15 cellular contexts compared by ENCODE assay signal in the genomic region with DNA sequence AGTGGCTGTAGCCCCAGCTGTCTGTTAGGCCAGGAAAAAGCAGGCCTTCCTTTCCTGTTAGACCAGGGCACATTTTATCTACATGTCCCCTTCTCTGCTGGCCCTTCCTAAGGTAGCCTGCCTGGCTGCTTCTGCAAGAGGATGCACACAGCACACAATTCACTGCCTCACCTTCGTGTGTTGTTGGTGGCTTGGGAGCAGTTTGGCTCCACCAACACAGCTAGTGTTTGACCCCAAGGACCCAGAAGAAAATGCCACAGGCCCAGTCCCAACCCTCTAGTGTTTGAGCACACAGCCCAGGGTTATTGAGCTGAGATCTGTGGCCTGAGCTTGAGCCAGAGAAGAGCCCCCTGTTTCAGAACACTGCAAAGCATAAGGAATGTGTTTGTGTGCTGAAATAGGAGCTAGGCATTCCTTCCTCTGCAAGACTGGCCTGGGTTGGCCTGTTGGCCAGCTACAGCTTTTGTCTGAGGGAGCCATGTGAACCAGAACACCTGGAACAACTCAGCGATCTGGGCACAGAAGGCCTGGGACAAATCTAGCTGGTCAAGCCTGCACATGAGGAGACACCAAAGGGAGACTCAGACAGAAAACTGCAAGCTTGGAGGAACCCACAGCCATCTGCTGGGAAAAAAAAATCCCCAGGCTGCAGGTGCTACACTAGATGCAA. TPM values are rescaled to one million over a fixed set of nuclear protein-coding genes. Genes with fewer than 3 reads are reported as not detected.
A peak's percentile ranks its signal among the peaks of the same experiment; 100 is the strongest.
DNase-seq lines count a peak whose midpoint lies in the region; ATAC-seq and TF ChIP-seq lines count a peak whose summit lies in the region.
"Had no signal": no experiment of that assay in that cellular context is flagged by ENCODE, and none has a peak within 500 bp of the region (broad histone marks: within the 10 kb centered on the region; RNA-seq: fewer than 3 reads in every experiment).

No MANE protein-coding gene starts in this region.

- no peak for ATAC-seq in heart left ventricle

- peak overlapping the region; percentile 26 for H2AFZ ChIP-seq in neuronal stem cell (ENCODE audit: low read length)
- H2AFZ ChIP-seq: PC-9 had no signal

- no peak overlapping the region for H3K4me3 ChIP-seq in heart left ventricle
- H3K4me3 ChIP-seq in iPS-18a (ENCODE audit: low read length) = peak overlapping the region; percentile 22
- H3K4me3 ChIP-seq in neuronal stem cell (ENCODE audit: low read length in 2 of 2) = no peak overlapping the region
- H3K4me3 ChIP-seq: PC-9 had no signal

- 33 to 80% (median 58%) methylated on average over 1 to 2 of the region's 2 CpGs for WGBS in heart left ventricle, 4 donors
- no CpG with 5 or more reads among the region's 2 CpGs for WGBS in neuronal stem cell (ENCODE audit: extremely low coverage in 2 of 2, insufficient read length in 2 of 2, insufficient replicate concordance in 1 of 2), 2 donors

- no peak overlapping the region for H4K8ac ChIP-seq in neuronal stem cell (ENCODE audit: low read depth, low read length)

- intact Hi-C loops in cardiac septum (cut with DNase I) (loop anchor here (5.0 kb wide), 1 partner anchor 177 kb away; no protein-coding TSS in a partner anchor), heart left ventricle (cut with DNase I) (loop anchor here in 7 of 10 donors (2.0 to 10.0 kb wide), 4 partner anchors 169 to 179 kb away; no protein-coding TSS in a partner anchor)

- H3K9me3 Mint-ChIP-seq in glutamatergic neuron (ENCODE audit: unreplicated experiment) = no peaks in the 10 kb centered on the region
- H3K9me3 Mint-ChIP-seq: CD4-positive, alpha-beta memory T cell had no signal

- no peak overlapping the region for H2BK12ac ChIP-seq in neuronal stem cell (ENCODE audit: low read length)

- no peak overlapping the region for H2BK120ac ChIP-seq in neuronal stem cell (ENCODE audit: low read depth, low read length)

- H3K4me1 Mint-ChIP-seq in glutamatergic neuron (ENCODE audit: low read depth, unreplicated experiment) = no peaks in the 10 kb centered on the region

- H3K4me2 ChIP-seq in neuronal stem cell (ENCODE audit: insufficient read depth, low read length, poor library complexity, severe bottlenecking) = no peak overlapping the region
- H3K4me2 ChIP-seq: PC-9 had no signal

- H3K36me3 ChIP-seq in heart left ventricle = no peaks in the 10 kb centered on the region
- no peaks in the 10 kb centered on the region for H3K36me3 ChIP-seq in iPS-18a (ENCODE audit: control insufficient read depth, low read depth, low read length)
- no peaks in the 10 kb centered on the region for H3K36me3 ChIP-seq in neuronal stem cell (replicated peaks in 1 of 2; ENCODE audit: control insufficient read depth in 2 of 2, insufficient read depth in 2 of 2, low read length in 2 of 2)
- H3K36me3 ChIP-seq: BE2C had no signal

- no peak overlapping the region for H3K14ac ChIP-seq in neuronal stem cell (ENCODE audit: low read length)

- H3K27me3 ChIP-seq in heart left ventricle (no peaks in the 10 kb centered on the region), iPS-18a (ENCODE audit: control insufficient read depth, insufficient read depth, low read length) (no peaks in the 10 kb centered on the region), neuronal stem cell (ENCODE audit: control insufficient read depth in 3 of 3, insufficient read depth in 3 of 3, low read depth in 1 of 3, low read length in 3 of 3) (no peaks in the 10 kb centered on the region)
- H3K27me3 ChIP-seq: BE2C had no signal

- no peak overlapping the region for H2BK15ac ChIP-seq in neuronal stem cell (ENCODE audit: low read length)

- H3K27ac Mint-ChIP-seq in glutamatergic neuron (ENCODE audit: unreplicated experiment) = no peak overlapping the region
- H3K27ac Mint-ChIP-seq: CD4-positive, alpha-beta memory T cell had no signal

- no peak for TF ChIP-seq POLR2A in heart left ventricle (IDR thresholded peaks at IDR 0.05)

- H3K36me3 Mint-ChIP-seq in glutamatergic neuron (ENCODE audit: unreplicated experiment) = no peaks in the 10 kb centered on the region
- H3K36me3 Mint-ChIP-seq: CD4-positive, alpha-beta memory T cell had no signal

- H3K9ac ChIP-seq in iPS-18a (ENCODE audit: low read length) (no peak overlapping the region), neuronal stem cell (ENCODE audit: low read depth, low read length, poor library complexity) (no peak overlapping the region)

- no peak overlapping the region for H3K23ac ChIP-seq in neuronal stem cell (ENCODE audit: low read depth, low read length, poor library complexity)

- peak; percentile 44 for DNase-seq in cardiac septum (ENCODE audit: low spot score)
- no peak for DNase-seq in heart left ventricle
- DNase-seq in neuronal stem cell (ENCODE audit: low spot score) = no peak
- DNase-seq in glutamatergic neuron = no peak
- DNase-seq in NCI-H146 treated with DMSO at 0.1 percent for 48 hours (lab: John Stamatoyannopoulos, UW; ENCODE audit: unreplicated experiment) = no peak
- DNase-seq in DMS53 treated with DMSO at 0.1 percent for 48 hours (lab: John Stamatoyannopoulos, UW; ENCODE audit: unreplicated experiment) = no peak
- DNase-seq in HK-2 (ENCODE audit: unreplicated experiment) = no peak
- DNase-seq: 8988T, BE2C, KG1, NCI-H1436 treated with DMSO at 0.1 percent for 48 hours, NCI-H2081, PC-9 had no signal

- H3K27me3 Mint-ChIP-seq in glutamatergic neuron (ENCODE audit: unreplicated experiment) = no peaks in the 10 kb centered on the region
- H3K27me3 Mint-ChIP-seq: CD4-positive, alpha-beta memory T cell had no signal

- no peak overlapping the region for H4K91ac ChIP-seq in neuronal stem cell (ENCODE audit: low read depth, low read length, poor library complexity)

- TF ChIP-seq CTCF in heart left ventricle (IDR thresholded peaks at IDR 0.05) = no peak
- TF ChIP-seq CTCF in glutamatergic neuron (IDR thresholded peaks at IDR 0.05; ENCODE audit: partially characterized antibody, unreplicated experiment) = no peak

- H3K27ac ChIP-seq in heart left ventricle (no peak overlapping the region), iPS-18a (ENCODE audit: low read length) (no peak overlapping the region), neuronal stem cell (replicated peaks; ENCODE audit: low read length) (peak overlapping the region; percentile 56)
- H3K27ac ChIP-seq: PC-9 had no signal

- H3K4me1 ChIP-seq in heart left ventricle = no peaks in the 10 kb centered on the region
- peaks cover 15% of the 10 kb centered on the region for H3K4me1 ChIP-seq in iPS-18a (ENCODE audit: control insufficient read depth, low read depth, low read length)
- peaks cover 0 to 8% of the 10 kb centered on the region in 2 donors for H3K4me1 ChIP-seq in neuronal stem cell (ENCODE audit: control insufficient read depth in 2 of 2, insufficient read depth in 1 of 2, low read depth in 1 of 2, low read length in 2 of 2)
- H3K4me1 ChIP-seq: BE2C had no signal

- peak overlapping the region; percentile 53 for H3K18ac ChIP-seq in neuronal stem cell (ENCODE audit: low read length)

- H3K79me1 ChIP-seq in neuronal stem cell (ENCODE audit: low read depth, low read length) = no peaks in the 10 kb centered on the region

- no peak overlapping the region for H3K4ac ChIP-seq in neuronal stem cell (ENCODE audit: low read length)

- no peak overlapping the region for H3K4me3 Mint-ChIP-seq in glutamatergic neuron (ENCODE audit: unreplicated experiment)
- H3K4me3 Mint-ChIP-seq: CD4-positive, alpha-beta memory T cell had no signal

- H3K9me3 ChIP-seq in heart left ventricle (no peaks in the 10 kb centered on the region), iPS-18a (ENCODE audit: control insufficient read depth, low read depth, low read length) (peaks cover 28% of the 10 kb centered on the region), neuronal stem cell (replicated peaks in 1 of 2; ENCODE audit: control insufficient read depth in 2 of 2, insufficient read depth in 1 of 2, low read depth in 1 of 2, low read length in 2 of 2) (no peaks in the 10 kb centered on the region)
- H3K9me3 ChIP-seq: BE2C had no signal

- no peak overlapping the region for H2BK5ac ChIP-seq in neuronal stem cell (ENCODE audit: low read length)

- H2AK5ac ChIP-seq in neuronal stem cell (ENCODE audit: low read depth, low read length) = no peak overlapping the region

RNA-seq across cellular contexts. Expression of a gene that starts 26.4 kb away (rescaled TPM):
- total RNA-seq in cardiac septum (3.7 TPM), heart left ventricle (1 to 10 TPM; 2.0 to 4.3 (median 3.4) TPM), glutamatergic neuron (ENCODE audit: unreplicated experiment) (7.1 TPM)
- 1 to 10 TPM in 1 of 2 donors, under 1 TPM in 1; 0.83 to 1.2 TPM for polyA plus RNA-seq in heart left ventricle
- polyA plus RNA-seq in neuronal stem cell (2013, experiment 1 of 2) = 6.5 TPM
- polyA plus RNA-seq in neuronal stem cell (2013, experiment 2 of 2) = 6.9 TPM
